ENCODE assay signal across 19 cellular contexts in genomic region chr17:82980632-82981031, GRCh38.
DNase-seq lines count a peak whose midpoint lies in the region; ATAC-seq and TF ChIP-seq lines count a peak whose summit lies in the region.
"Had no signal": no experiment of that assay in that cellular context is flagged by ENCODE, and none has a peak within 500 bp of the region (broad histone marks: within the 10 kb centered on the region; RNA-seq: fewer than 3 reads in every experiment).

No MANE protein-coding gene starts in this region.

- TF ChIP-seq CTCF in GM10248 (IDR thresholded peaks at IDR 0.05; ENCODE audit: control extremely low read depth, extremely low read depth, low read depth, missing control alignments) = no peak
- no peak for TF ChIP-seq CTCF in WTC11 (IDR thresholded peaks at IDR 0.05)
- no peak for TF ChIP-seq CTCF in upper lobe of right lung (IDR thresholded peaks at IDR 0.05)

- no peaks in the 10 kb centered on the region for H3K9me3 ChIP-seq in upper lobe of right lung
- H3K9me3 ChIP-seq: Caco-2 had no signal

- H3K4me1 ChIP-seq in upper lobe of right lung = no peaks in the 10 kb centered on the region
- H3K4me1 ChIP-seq: Caco-2 had no signal

- peak; percentile 11 for DNase-seq in GM10248 (ENCODE audit: extremely low spot score)
- DNase-seq in WTC11 (ENCODE audit: low spot score) = no peak
- DNase-seq in iPS-NIHi11 (ENCODE audit: low spot score) = peak; percentile 8
- peak; percentile 54 for DNase-seq in upper lobe of right lung
- DNase-seq in amygdala (lab: John Stamatoyannopoulos, UW) = no peak
- DNase-seq in HuH-7.5 (ENCODE audit: low spot score) = no peak
- DNase-seq: ACHN; Caco-2; CD4-positive, CD25-positive, alpha-beta regulatory T cell; GOT3; NCI-H1436 treated with DMSO at 0.1 percent for 48 hours; NCI-H2029; NCI-H345; NCI-H524 treated with DMSO at 0.1 percent for 48 hours; PC-9; SIG-M5 had no signal

- intact Hi-C loops in upper lobe of right lung (cut with DNase I) = no loop called here

- no peak overlapping the region for H3K4me3 Mint-ChIP-seq in WTC11
- H3K4me3 Mint-ChIP-seq: CD4-positive, CD25-positive, alpha-beta regulatory T cell had no signal

- H3K27ac ChIP-seq in upper lobe of right lung = no peak overlapping the region
- H3K27ac ChIP-seq: KMS-11, PC-9, RWPE1 had no signal

- peaks cover 7% of the 10 kb centered on the region for H3K9me3 Mint-ChIP-seq in WTC11
- H3K9me3 Mint-ChIP-seq: CD4-positive, CD25-positive, alpha-beta regulatory T cell had no signal

- no peaks in the 10 kb centered on the region for H3K27me3 Mint-ChIP-seq in WTC11 (ENCODE audit: low read depth)
- H3K27me3 Mint-ChIP-seq: CD4-positive, CD25-positive, alpha-beta regulatory T cell had no signal

- peaks cover 17% of the 10 kb centered on the region for H3K4me1 Mint-ChIP-seq in WTC11

- POLR2A ChIA-PET in GM10248 (lab: Yijun Ruan, JAX) (no interaction called here), WTC11 (lab: Charles Lee) (no interaction called here)

- 0 out of 2 replicates have a peak overlapping the region, but pooled peaks have one; percentile 50 for H3K27ac Mint-ChIP-seq in WTC11

- no peaks in the 10 kb centered on the region for H3K27me3 ChIP-seq in upper lobe of right lung

- ATAC-seq in WTC11 (no peak), upper lobe of right lung (no peak), HG03025 (IDR thresholded peaks at IDR 0.05; ENCODE audit: low FRiP score, unreplicated experiment) (no peak)

- H3K4me3 ChIP-seq in upper lobe of right lung = no peak overlapping the region
- H3K4me3 ChIP-seq: PC-9 had no signal

- CTCF ChIA-PET in GM10248 (lab: Yijun Ruan, JAX) = no interaction called here
- CTCF ChIA-PET in WTC11 (lab: Charles Lee) = no interaction called here

- no peaks in the 10 kb centered on the region for H3K36me3 ChIP-seq in upper lobe of right lung

- peaks cover 8% of the 10 kb centered on the region for H3K36me3 Mint-ChIP-seq in WTC11

TF ChIP-seq in WTC11, 78 proteins besides CTCF, POLR2A, EP300 and RAD21:
- no peak for TF ChIP-seq NR3C1 (CRISPR knock-in tag; conservative IDR thresholded peaks at IDR 0.05; ENCODE audit: low read depth)
- no peak for TF ChIP-seq ZNF281 (CRISPR knock-in tag; IDR thresholded peaks at IDR 0.05)
- TF ChIP-seq FOXP1 (CRISPR knock-in tag; IDR thresholded peaks at IDR 0.05; ENCODE audit: borderline replicate concordance) = no peak
- TF ChIP-seq IRF2 (CRISPR knock-in tag; IDR thresholded peaks at IDR 0.05; ENCODE audit: borderline replicate concordance, low read depth) = no peak
- no peak for TF ChIP-seq SP1 (CRISPR knock-in tag; conservative IDR thresholded peaks at IDR 0.05)
- no peak for TF ChIP-seq CREB1 (CRISPR knock-in tag; IDR thresholded peaks at IDR 0.05)
- no peak for TF ChIP-seq USF2 (CRISPR knock-in tag; IDR thresholded peaks at IDR 0.05)
- no peak for TF ChIP-seq ZBTB21 (CRISPR knock-in tag; IDR thresholded peaks at IDR 0.05; ENCODE audit: borderline replicate concordance)
- TF ChIP-seq ARID4B (CRISPR knock-in tag; IDR thresholded peaks at IDR 0.05; ENCODE audit: borderline replicate concordance) = no peak
- TF ChIP-seq KAT7 (CRISPR knock-in tag; IDR thresholded peaks at IDR 0.05; ENCODE audit: borderline replicate concordance) = no peak
- TF ChIP-seq RORB (CRISPR knock-in tag; IDR thresholded peaks at IDR 0.05) = no peak
- TF ChIP-seq NFYB (CRISPR knock-in tag; conservative IDR thresholded peaks at IDR 0.05; ENCODE audit: low read depth) = no peak
- TF ChIP-seq ZNF232 (CRISPR knock-in tag; IDR thresholded peaks at IDR 0.05) = no peak
- no peak for TF ChIP-seq EMX1 (CRISPR knock-in tag; IDR thresholded peaks at IDR 0.05)

Comparison
In these comparisons a context has a peak if more than half of its experiments do, and no peak if none do; other contexts are left out.
1. DNase-seq: peak in GM10248 (single experiment), iPS-NIHi11 (single experiment) and upper lobe of right lung (single experiment); none in WTC11 (single experiment), amygdala (0 of 56) and HuH-7.5 (single experiment).